Comparison of ENCODE assay signal across 10 cellular contexts in the genomic region with DNA sequence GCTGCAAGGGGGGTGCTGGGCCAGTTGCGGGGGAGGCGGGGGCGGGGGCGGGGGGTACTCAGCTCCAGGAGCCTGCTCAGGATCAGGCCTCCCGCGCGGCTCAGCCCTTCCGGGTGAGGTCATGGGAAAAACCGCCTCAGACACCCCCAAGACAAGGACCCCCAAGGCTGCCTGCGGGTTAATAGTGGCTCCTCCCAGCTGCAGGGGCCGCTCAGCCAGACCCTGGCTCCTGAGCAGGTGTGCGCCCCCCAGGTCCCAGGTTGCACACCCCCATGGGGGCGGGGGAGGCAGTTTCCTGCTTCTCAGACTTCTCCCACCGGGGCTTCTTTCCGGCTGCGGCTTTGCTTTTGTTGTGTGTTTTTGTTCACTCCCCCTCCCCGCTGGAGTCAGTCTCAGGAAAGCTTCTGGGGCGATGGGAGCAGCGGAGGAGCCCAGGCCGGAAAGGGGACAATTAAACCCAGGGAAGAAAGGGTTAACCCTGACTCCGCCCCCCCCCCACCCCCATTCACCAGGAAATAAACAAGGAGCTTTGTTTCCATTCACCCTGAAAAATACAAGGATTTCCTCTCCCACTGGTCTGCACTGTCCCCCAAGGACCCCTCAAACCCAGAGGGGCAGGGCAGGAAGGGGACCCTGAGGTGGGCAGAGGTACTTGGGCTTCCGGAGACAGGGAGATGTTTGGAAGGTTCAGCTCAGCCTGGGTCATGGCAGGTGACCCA. TPM values are rescaled to one million over a fixed set of nuclear protein-coding genes. Genes with fewer than 3 reads are reported as not detected.
A peak's percentile ranks its signal among the peaks of the same experiment; 100 is the strongest.
DNase-seq lines count a peak whose midpoint lies in the region; ATAC-seq and TF ChIP-seq lines count a peak whose summit lies in the region.
"Had no signal": no experiment of that assay in that cellular context is flagged by ENCODE, and none has a peak within 500 bp of the region (broad histone marks: within the 10 kb centered on the region; RNA-seq: fewer than 3 reads in every experiment).

No MANE protein-coding gene starts in this region.

- TF ChIP-seq CTCF in heart left ventricle (IDR thresholded peaks at IDR 0.05), result no peak
- TF ChIP-seq CTCF in right atrium auricular region (IDR thresholded peaks at IDR 0.05), result no peak
- TF ChIP-seq CTCF in upper lobe of right lung (IDR thresholded peaks at IDR 0.05), result no peak
- no peak for TF ChIP-seq CTCF in PC-3 (conservative IDR thresholded peaks at IDR 0.05; ENCODE audit: low read depth, low read length)

- DNase-seq in heart left ventricle, result peak in 3 of 5 donors; percentile 52 to 74 (median 60)
- no peak for DNase-seq in right atrium auricular region (ENCODE audit: low spot score)
- DNase-seq in activated T-cell treated with anti-CD3 and anti-CD28 coated beads, Interleukin-2, amount 50 U/mL, for 48 hours, result peak; percentile 30 to 31
- DNase-seq in kidney glomerular epithelial cell (lab: John Stamatoyannopoulos, UW), result peak; percentile 15
- no peak for DNase-seq in upper lobe of right lung
- no peak for DNase-seq in PC-3
- no peak for DNase-seq in NCI-H524 treated with DMSO at 0.1 percent for 48 hours (lab: John Stamatoyannopoulos, UW)
- DNase-seq: activated CD4-positive, CD25-positive, alpha-beta regulatory T cell treated with anti-CD3 and anti-CD28 coated beads, Interleukin-2, amount 50 U/mL, for 72 hours; CD4-positive, CD25-positive, alpha-beta regulatory T cell had no signal

- ATAC-seq in heart left ventricle, result peak in 1 of 4 donors; percentile 14
- ATAC-seq in upper lobe of right lung, result no peak
- ATAC-seq in PC-3, result no peak
- ATAC-seq in GM18858 (IDR thresholded peaks at IDR 0.05; ENCODE audit: unreplicated experiment), result no peak

- POLR2A ChIA-PET in PC-3 (lab: Charles Lee; ENCODE audit: unreplicated experiment), result no interaction called here

- no peak overlapping the region for H3K4me2 ChIP-seq in PC-3 (ENCODE audit: low read length)

- H2AFZ ChIP-seq in PC-3 (ENCODE audit: low read length), result no peak overlapping the region

- no TSS peak for BruUV-seq in PC-3 (replicated peaks; lab: Mats Ljungman, UMichigan)

- H3K9me3 ChIP-seq in heart left ventricle (no peaks in the 10 kb centered on the region), right atrium auricular region (no peaks in the 10 kb centered on the region), upper lobe of right lung (no peaks in the 10 kb centered on the region), PC-3 (ENCODE audit: low read length) (no peaks in the 10 kb centered on the region)

- no peak for TF ChIP-seq POLR2A in heart left ventricle (IDR thresholded peaks at IDR 0.05)

- H3K27ac ChIP-seq in heart left ventricle, result peak overlapping the region; percentile 7 to 85 (median 69)
- H3K27ac ChIP-seq in right atrium auricular region, result peak overlapping the region in 1 of 2 donors; percentile 26
- peak overlapping the region; percentile 17 for H3K27ac ChIP-seq in upper lobe of right lung
- no peak overlapping the region for H3K27ac ChIP-seq in PC-3 (ENCODE audit: low read length)

- CTCF ChIA-PET in PC-3 (lab: Charles Lee), result no interaction called here

- no peak overlapping the region for H3K9ac ChIP-seq in PC-3 (ENCODE audit: low read length)

- H4K20me1 ChIP-seq in PC-3 (ENCODE audit: low read length), result no peaks in the 10 kb centered on the region

- H3K4me1 ChIP-seq in heart left ventricle (peaks cover 5 to 80% (median 61%) of the 10 kb centered on the region in 12 donors), right atrium auricular region (peaks cover 0 to 69% of the 10 kb centered on the region in 2 donors), upper lobe of right lung (peaks cover 41% of the 10 kb centered on the region), PC-3 (ENCODE audit: insufficient read depth, low read length) (no peaks in the 10 kb centered on the region)

- no peaks in the 10 kb centered on the region for H3F3A ChIP-seq in PC-3 (ENCODE audit: low read length, unreplicated experiment)

- H3K79me2 ChIP-seq in PC-3 (ENCODE audit: low read length), result no peaks in the 10 kb centered on the region

- H3K36me3 ChIP-seq in heart left ventricle, result no peaks in the 10 kb centered on the region
- H3K36me3 ChIP-seq in right atrium auricular region, result no peaks in the 10 kb centered on the region
- H3K36me3 ChIP-seq in upper lobe of right lung, result no peaks in the 10 kb centered on the region
- no peaks in the 10 kb centered on the region for H3K36me3 ChIP-seq in PC-3 (ENCODE audit: low read depth, low read length)

- H3K27me3 ChIP-seq in heart left ventricle (no peaks in the 10 kb centered on the region), right atrium auricular region (no peaks in the 10 kb centered on the region), upper lobe of right lung (no peaks in the 10 kb centered on the region), PC-3 (ENCODE audit: low read length) (no peaks in the 10 kb centered on the region)

- peak overlapping the region in 7 of 12 donors; percentile 0 to 29 (median 10) for H3K4me3 ChIP-seq in heart left ventricle
- H3K4me3 ChIP-seq in right atrium auricular region, result no peak overlapping the region
- no peak overlapping the region for H3K4me3 ChIP-seq in upper lobe of right lung
- H3K4me3 ChIP-seq in PC-3 (ENCODE audit: low read length), result no peak overlapping the region

- intact Hi-C loops in heart left ventricle (cut with DNase I) (loop anchor here in 1 of 10 donors (5.0 kb wide), 1 partner anchor 46 kb away; no protein-coding TSS in a partner anchor), upper lobe of right lung (cut with DNase I) (no loop called here), PC-3 (cut with micrococcal nuclease) (no loop called here)

- H3K9me2 ChIP-seq in PC-3 (replicated peaks; ENCODE audit: low read length), result no peaks in the 10 kb centered on the region

- 35 to 56% (median 40%) methylated on average over 13 to 22 of the region's 22 CpGs for WGBS in heart left ventricle, 4 donors

RNA-seq across cellular contexts. Expression of a gene that starts 42.3 kb away (rescaled TPM):
- total RNA-seq in heart left ventricle (10 to 100 TPM; 12.1 to 47.3 (median 22.1) TPM), right atrium auricular region (10 to 100 TPM; 14.2 to 39.7 TPM), upper lobe of right lung (114 TPM), PC-3 (2014; rRNA removed) (14.3 and 20.8 TPM in 2 replicates)
- 10 to 100 TPM in 1 of 2 donors, 1 to 10 TPM in 1; 8.0 to 12.1 TPM for polyA plus RNA-seq in heart left ventricle

Comparison
In these comparisons a context has a peak if more than half of its experiments do, and no peak if none do; other contexts are left out.
1. DNase-seq: peak in heart left ventricle (3 of 5), activated T-cell treated with anti-CD3 and anti-CD28 coated beads, Interleukin-2, amount 50 U/mL, for 48 hours (2 of 2) and kidney glomerular epithelial cell (single experiment); none in right atrium auricular region (single experiment), upper lobe of right lung (single experiment), PC-3 (single experiment) and NCI-H524 treated with DMSO at 0.1 percent for 48 hours (single experiment).
2. H3K4me3 ChIP-seq: peak in heart left ventricle (7 of 12); none in right atrium auricular region (0 of 2), upper lobe of right lung (single experiment) and PC-3 (single experiment).